Comparison of ENCODE assay signal across 27 cellular contexts in genomic region chr10:56586391-56586790, GRCh38.
A peak's percentile ranks its signal among the peaks of the same experiment; 100 is the strongest.
DNase-seq lines count a peak whose midpoint lies in the region; TF ChIP-seq lines count a peak whose summit lies in the region.
"Had no signal": no experiment of that assay in that cellular context is flagged by ENCODE, and none has a peak within 500 bp of the region (broad histone marks: within the 10 kb centered on the region; RNA-seq: fewer than 3 reads in every experiment).

No MANE protein-coding gene starts in this region.

- no peaks in the 10 kb centered on the region for H3K36me3 ChIP-seq in right atrium auricular region
- H3K36me3 ChIP-seq: BE2C, esophagus squamous epithelium, ovary, Peyer's patch, tibial nerve had no signal

- no peak overlapping the region for H3K4me3 ChIP-seq in right atrium auricular region
- H3K4me3 ChIP-seq: esophagus squamous epithelium, lung, ovary, Peyer's patch, tibial nerve had no signal

- H3K9me3 ChIP-seq in right atrium auricular region, result no peaks in the 10 kb centered on the region
- H3K9me3 ChIP-seq: BE2C, esophagus squamous epithelium, ovary, SK-N-SH, tibial nerve had no signal

- DNase-seq in DMS53 (lab: John Stamatoyannopoulos, UW), result peak; percentile 67
- no peak for DNase-seq in DMS53 treated with DMSO at 0.1 percent for 48 hours (lab: John Stamatoyannopoulos, UW; ENCODE audit: unreplicated experiment)
- peak; percentile 8 for DNase-seq in UCSD-AML1 (lab: John Stamatoyannopoulos, UW; ENCODE audit: unreplicated experiment)
- DNase-seq in right atrium auricular region (ENCODE audit: low spot score), result no peak
- peak; percentile 9 for DNase-seq in retina
- DNase-seq in GM10266 (ENCODE audit: extremely low spot score), result no peak
- no peak for DNase-seq in caudate nucleus (lab: John Stamatoyannopoulos, UW)
- DNase-seq in activated gamma-delta T cell treated with Interleukin-2 at 50 U/mL for 16 hours, result no peak
- DNase-seq: 8988T; activated CD4-positive, alpha-beta T cell treated with anti-CD3 and anti-CD28 coated beads for 1 hour; activated naive CD8-positive, alpha-beta T cell treated with anti-CD3 and anti-CD28 coated beads, Interleukin-2, amount 50 U/mL, for 24 hours; BE2C; central memory CD4-positive, alpha-beta T cell; COR-L47; effector CD8-positive, alpha-beta T cell; EL; esophagus squamous epithelium; immature natural killer cell; Karpas-422; naive B cell; NCI-H1105 treated with DMSO at 0.1 percent for 48 hours; NCI-H2227 treated with DMSO at 0.1 percent for 48 hours; ovary; Peyer's patch; SK-N-SH had no signal

- H3K27ac ChIP-seq in right atrium auricular region, result peak overlapping the region; percentile 42 to 68
- H3K27ac ChIP-seq in caudate nucleus (ENCODE audit: low read depth, low read length), result no peak overlapping the region
- H3K27ac ChIP-seq: esophagus squamous epithelium, ovary, Peyer's patch, tibial nerve had no signal

- H3K4me1 ChIP-seq in right atrium auricular region, result no peaks in the 10 kb centered on the region
- H3K4me1 ChIP-seq: BE2C, esophagus squamous epithelium, Peyer's patch, tibial nerve had no signal

- no peaks in the 10 kb centered on the region for H3K27me3 ChIP-seq in right atrium auricular region
- H3K27me3 ChIP-seq: BE2C, esophagus squamous epithelium, ovary, Peyer's patch, tibial nerve had no signal

- TF ChIP-seq CTCF in right atrium auricular region (IDR thresholded peaks at IDR 0.05) (no peak), GM10266 (IDR thresholded peaks at IDR 0.05; ENCODE audit: control insufficient read depth, insufficient read depth, low read depth, missing control alignments) (no peak)

Comparison
In these comparisons a context has a peak if more than half of its experiments do, and no peak if none do; other contexts are left out.
1. DNase-seq: peak in DMS53 (single experiment), UCSD-AML1 (single experiment) and retina (single experiment); none in DMS53 treated with DMSO at 0.1 percent for 48 hours (single experiment), right atrium auricular region (single experiment), GM10266 (single experiment), caudate nucleus (0 of 61) and activated gamma-delta T cell treated with Interleukin-2 at 50 U/mL for 16 hours (single experiment).